21 cellular contexts compared by ENCODE assay signal in the genomic region with DNA sequence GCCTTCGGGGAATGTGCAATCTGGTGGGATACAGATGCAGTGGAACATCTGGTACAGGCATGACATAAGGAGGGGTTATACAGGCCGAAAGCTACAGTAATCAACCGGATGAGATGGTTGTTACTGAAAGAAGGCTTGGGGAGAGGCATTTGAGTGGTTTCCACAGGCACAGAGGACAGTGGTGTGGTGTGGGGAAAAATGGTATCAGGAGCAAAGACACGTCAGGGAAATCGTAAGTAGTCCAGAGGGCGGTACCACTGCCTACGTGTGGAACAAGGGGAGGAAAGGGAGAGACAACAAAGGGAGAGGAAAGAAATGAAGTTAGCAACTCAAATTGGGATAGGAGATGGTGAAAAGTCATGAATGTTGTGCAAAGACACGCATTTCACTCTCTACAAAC. TPM values are rescaled to one million over a fixed set of nuclear protein-coding genes. Genes with fewer than 3 reads are reported as not detected.
DNase-seq lines count a peak whose midpoint lies in the region; ATAC-seq, FAIRE-seq and TF ChIP-seq lines count a peak whose summit lies in the region.
"Had no signal": no experiment of that assay in that cellular context is flagged by ENCODE, and none has a peak within 500 bp of the region (broad histone marks: within the 10 kb centered on the region; RNA-seq: fewer than 3 reads in every experiment).

No MANE protein-coding gene starts in this region.

- H3K4me2 ChIP-seq in astrocyte (ENCODE audit: low read length) (no peak overlapping the region), neuronal stem cell (ENCODE audit: insufficient read depth, low read length, poor library complexity, severe bottlenecking) (no peak overlapping the region)

- ATAC-seq in stimulated activated naive CD8-positive, alpha-beta T cell treated with anti-CD3 and anti-CD28 coated beads, Interleukin-15, amount 100 ng/mL, for 72 hours = no peak
- no peak for ATAC-seq in activated CD4-positive, alpha-beta T cell treated with anti-CD3 and anti-CD28 coated beads for 36 hours
- ATAC-seq: foreskin keratinocyte, left lobe of liver, Panc1 had no signal

- H2BK15ac ChIP-seq in neuronal stem cell (ENCODE audit: low read length) = no peak overlapping the region

- no peaks in the 10 kb centered on the region for H4K20me1 ChIP-seq in astrocyte (ENCODE audit: insufficient read depth, low read length)

- no peak for FAIRE-seq in astrocyte (lab: Jason Lieb, UNC)
- FAIRE-seq: endometrium had no signal

- H3K14ac ChIP-seq in neuronal stem cell (ENCODE audit: low read length) = no peak overlapping the region

- H3K23ac ChIP-seq in neuronal stem cell (ENCODE audit: low read depth, low read length, poor library complexity) = no peak overlapping the region

- no peak overlapping the region for H2BK120ac ChIP-seq in neuronal stem cell (ENCODE audit: low read depth, low read length)

- H3K36me3 ChIP-seq in astrocyte (ENCODE audit: insufficient read depth, low read length) (no peaks in the 10 kb centered on the region), esophagus squamous epithelium (no peaks in the 10 kb centered on the region), neuronal stem cell (replicated peaks in 1 of 2; ENCODE audit: control insufficient read depth in 2 of 2, insufficient read depth in 2 of 2, low read length in 2 of 2) (no peaks in the 10 kb centered on the region), tibial artery (no peaks in the 10 kb centered on the region)
- H3K36me3 ChIP-seq: tibial nerve had no signal

- CTCF ChIA-PET in activated CD4-positive, alpha-beta T cell treated with anti-CD3 and anti-CD28 coated beads for 36 hours (lab: Charles Lee) = no interaction called here
- CTCF ChIA-PET in activated naive CD4-positive, alpha-beta T cell treated with anti-CD3 and anti-CD28 coated beads for 36 hours (lab: Charles Lee) = interaction anchor here (0.7 to 1.2 kb wide), 2 partner anchors 30 to 66 kb away, joined by 3 read pairs; no protein-coding TSS in a partner anchor

- intact Hi-C loops in esophagus squamous epithelium (cut with DNase I) = no loop called here
- intact Hi-C loops in tibial artery (cut with DNase I; ENCODE audit: low total_unique reads) = no loop called here
- intact Hi-C loops in activated CD4-positive, alpha-beta T cell treated with anti-CD3 and anti-CD28 coated beads for 36 hours (cut with DNase I, micrococcal nuclease) = no loop called here
- intact Hi-C loops in activated naive CD4-positive, alpha-beta T cell treated with anti-CD3 and anti-CD28 coated beads for 36 hours (cut with micrococcal nuclease) = no loop called here

- no peaks in the 10 kb centered on the region for H3K27me3 ChIP-seq in astrocyte (ENCODE audit: insufficient read depth, low read length)
- H3K27me3 ChIP-seq in esophagus squamous epithelium = peaks cover 0 to 24% (median 0%) of the 10 kb centered on the region in 4 donors
- H3K27me3 ChIP-seq in neuronal stem cell (ENCODE audit: control insufficient read depth in 3 of 3, insufficient read depth in 3 of 3, low read depth in 1 of 3, low read length in 3 of 3) = peaks cover 0 to 87% (median 8%) of the 10 kb centered on the region in 3 experiments
- no peaks in the 10 kb centered on the region for H3K27me3 ChIP-seq in tibial artery
- H3K27me3 ChIP-seq: tibial nerve had no signal

- H3K9me3 ChIP-seq in astrocyte (ENCODE audit: insufficient read depth, low read depth, low read length) (no peaks in the 10 kb centered on the region), esophagus squamous epithelium (no peaks in the 10 kb centered on the region), neuronal stem cell (replicated peaks in 1 of 2; ENCODE audit: control insufficient read depth in 2 of 2, insufficient read depth in 1 of 2, low read depth in 1 of 2, low read length in 2 of 2) (no peaks in the 10 kb centered on the region), tibial artery (no peaks in the 10 kb centered on the region)
- H3K9me3 ChIP-seq: tibial nerve had no signal

- TF ChIP-seq CTCF in astrocyte (IDR thresholded peaks at IDR 0.05; ENCODE audit: insufficient read depth, low read depth, low read length) (no peak), esophagus squamous epithelium (IDR thresholded peaks at IDR 0.05) (no peak), tibial artery (IDR thresholded peaks at IDR 0.05) (no peak)

- H2AFZ ChIP-seq in astrocyte (ENCODE audit: low read depth, low read length) = no peak overlapping the region
- H2AFZ ChIP-seq in neuronal stem cell (ENCODE audit: low read length) = no peak overlapping the region
- H2AFZ ChIP-seq: parathyroid adenoma had no signal

- 70 to 83% methylated on average over 8 of the region's 8 CpGs for WGBS in esophagus squamous epithelium, 2 donors
- WGBS in neuronal stem cell (ENCODE audit: extremely low coverage in 2 of 2, insufficient read length in 2 of 2, insufficient replicate concordance in 1 of 2), 2 donors = no CpG with 5 or more reads among the region's 8 CpGs

- H3K9me3 Mint-ChIP-seq in astrocyte (ENCODE audit: unreplicated experiment) = no peaks in the 10 kb centered on the region
- no peaks in the 10 kb centered on the region for H3K9me3 Mint-ChIP-seq in stimulated activated naive CD8-positive, alpha-beta T cell treated with anti-CD3 and anti-CD28 coated beads, Interleukin-15, amount 100 ng/mL, for 72 hours
- no peaks in the 10 kb centered on the region for H3K9me3 Mint-ChIP-seq in activated CD4-positive, alpha-beta T cell treated with anti-CD3 and anti-CD28 coated beads for 36 hours (ENCODE audit: low read depth)
- H3K9me3 Mint-ChIP-seq in activated naive CD4-positive, alpha-beta T cell treated with anti-CD3 and anti-CD28 coated beads for 36 hours = no peaks in the 10 kb centered on the region
- H3K9me3 Mint-ChIP-seq: activated CD4-positive, alpha-beta T cell treated with anti-CD3 and anti-CD28 coated beads, Interleukin-2, amount 10 ng/mL, durations not matched to agents 7 days and 5 days had no signal

- TF ChIP-seq POLR2A in esophagus squamous epithelium (IDR thresholded peaks at IDR 0.05) = no peak

- POLR2A ChIA-PET in activated CD4-positive, alpha-beta T cell treated with anti-CD3 and anti-CD28 coated beads for 36 hours (lab: Charles Lee) = no interaction called here

- H3K4ac ChIP-seq in neuronal stem cell (ENCODE audit: low read length) = no peak overlapping the region

- H3K4me1 ChIP-seq in astrocyte (ENCODE audit: insufficient read depth, low read length) (no peaks in the 10 kb centered on the region), esophagus squamous epithelium (peaks cover 0 to 30% (median 4%) of the 10 kb centered on the region in 3 donors), neuronal stem cell (ENCODE audit: control insufficient read depth in 2 of 2, insufficient read depth in 1 of 2, low read depth in 1 of 2, low read length in 2 of 2) (peaks cover 1 to 2% of the 10 kb centered on the region in 2 donors), tibial artery (peaks cover 0 to 70% (median 14%) of the 10 kb centered on the region in 4 donors)
- H3K4me1 ChIP-seq: foreskin keratinocyte, parathyroid adenoma had no signal

- H3K9ac ChIP-seq in astrocyte (ENCODE audit: low read length) (no peak overlapping the region), neuronal stem cell (ENCODE audit: low read depth, low read length, poor library complexity) (no peak overlapping the region)
- H3K9ac ChIP-seq: parathyroid adenoma had no signal

- H2BK12ac ChIP-seq in neuronal stem cell (ENCODE audit: low read length) = no peak overlapping the region

- H3K4me1 Mint-ChIP-seq in astrocyte (ENCODE audit: low read depth, unreplicated experiment) = no peaks in the 10 kb centered on the region
- H3K4me1 Mint-ChIP-seq in stimulated activated naive CD8-positive, alpha-beta T cell treated with anti-CD3 and anti-CD28 coated beads, Interleukin-15, amount 100 ng/mL, for 72 hours = no peaks in the 10 kb centered on the region
- peaks cover 3% of the 10 kb centered on the region for H3K4me1 Mint-ChIP-seq in activated CD4-positive, alpha-beta T cell treated with anti-CD3 and anti-CD28 coated beads for 36 hours
- H3K4me1 Mint-ChIP-seq in activated naive CD4-positive, alpha-beta T cell treated with anti-CD3 and anti-CD28 coated beads for 36 hours (ENCODE audit: low read depth) = peaks cover 2% of the 10 kb centered on the region

- H3K36me3 Mint-ChIP-seq in astrocyte (ENCODE audit: low read depth, unreplicated experiment) = peaks cover 2% of the 10 kb centered on the region
- H3K36me3 Mint-ChIP-seq in activated CD4-positive, alpha-beta T cell treated with anti-CD3 and anti-CD28 coated beads for 36 hours (ENCODE audit: low read depth) = no peaks in the 10 kb centered on the region
- no peaks in the 10 kb centered on the region for H3K36me3 Mint-ChIP-seq in activated naive CD4-positive, alpha-beta T cell treated with anti-CD3 and anti-CD28 coated beads for 36 hours (ENCODE audit: low read depth)

- H3K79me1 ChIP-seq in neuronal stem cell (ENCODE audit: low read depth, low read length) = no peaks in the 10 kb centered on the region

- no peak overlapping the region for H4K91ac ChIP-seq in neuronal stem cell (ENCODE audit: low read depth, low read length, poor library complexity)

- H3K27ac Mint-ChIP-seq in astrocyte (ENCODE audit: unreplicated experiment) = no peak overlapping the region
- no peak overlapping the region for H3K27ac Mint-ChIP-seq in stimulated activated naive CD8-positive, alpha-beta T cell treated with anti-CD3 and anti-CD28 coated beads, Interleukin-15, amount 100 ng/mL, for 72 hours
- H3K27ac Mint-ChIP-seq in activated CD4-positive, alpha-beta T cell treated with anti-CD3 and anti-CD28 coated beads for 36 hours = no peak overlapping the region
- H3K27ac Mint-ChIP-seq in activated naive CD4-positive, alpha-beta T cell treated with anti-CD3 and anti-CD28 coated beads for 36 hours = no peak overlapping the region
- H3K27ac Mint-ChIP-seq: activated CD4-positive, alpha-beta T cell treated with anti-CD3 and anti-CD28 coated beads, Interleukin-2, amount 10 ng/mL, durations not matched to agents 7 days and 5 days had no signal

- H3K79me2 ChIP-seq in astrocyte (ENCODE audit: insufficient read depth, low read length) = peaks cover 5% of the 10 kb centered on the region
- H3K79me2 ChIP-seq: parathyroid adenoma had no signal

- peak overlapping the region; percentile 32 for H3K18ac ChIP-seq in neuronal stem cell (ENCODE audit: low read length)

- H3K4me3 Mint-ChIP-seq in astrocyte (ENCODE audit: unreplicated experiment) = peak overlapping the region; percentile 18
- no peak overlapping the region for H3K4me3 Mint-ChIP-seq in stimulated activated naive CD8-positive, alpha-beta T cell treated with anti-CD3 and anti-CD28 coated beads, Interleukin-15, amount 100 ng/mL, for 72 hours
- H3K4me3 Mint-ChIP-seq in activated CD4-positive, alpha-beta T cell treated with anti-CD3 and anti-CD28 coated beads for 36 hours = no peak overlapping the region
- H3K4me3 Mint-ChIP-seq in activated naive CD4-positive, alpha-beta T cell treated with anti-CD3 and anti-CD28 coated beads for 36 hours = no peak overlapping the region
- H3K4me3 Mint-ChIP-seq: activated CD4-positive, alpha-beta T cell treated with anti-CD3 and anti-CD28 coated beads, Interleukin-2, amount 10 ng/mL, durations not matched to agents 7 days and 5 days had no signal

- H4K8ac ChIP-seq in neuronal stem cell (ENCODE audit: low read depth, low read length) = no peak overlapping the region

- no peak overlapping the region for H2BK5ac ChIP-seq in neuronal stem cell (ENCODE audit: low read length)

- no peak for DNase-seq in astrocyte (ENCODE audit: low read depth)
- no peak for DNase-seq in esophagus squamous epithelium (lab: John Stamatoyannopoulos, UW)
- DNase-seq in neuronal stem cell (ENCODE audit: low spot score) = no peak
- DNase-seq in tibial artery = peak; percentile 62 to 84
- no peak for DNase-seq in stimulated activated naive CD8-positive, alpha-beta T cell treated with anti-CD3 and anti-CD28 coated beads, Interleukin-15, amount 100 ng/mL, for 72 hours
- DNase-seq in activated CD4-positive, alpha-beta T cell treated with anti-CD3 and anti-CD28 coated beads for 36 hours = no peak
- DNase-seq in activated naive CD4-positive, alpha-beta T cell treated with anti-CD3 and anti-CD28 coated beads for 36 hours = no peak
- DNase-seq: activated CD4-positive, alpha-beta T cell treated with anti-CD3 and anti-CD28 coated beads, Interleukin-2, amount 10 ng/mL, durations not matched to agents 7 days and 5 days; activated CD8-positive, alpha-beta memory T cell treated with anti-CD3 and anti-CD28 coated beads, Interleukin-2, amount 50 U/mL, for 4 hours; activated effector memory CD4-positive, alpha-beta T cell treated with anti-CD3 and anti-CD28 coated beads, Interleukin-2, amount 50 U/mL, for 16 hours; amniotic stem cell; DND-41; foreskin keratinocyte; Kasumi-1; NCI-H774; SW 1271 had no signal

- no peak overlapping the region for H3K4me3 ChIP-seq in astrocyte (ENCODE audit: insufficient read depth, low read depth, low read length)
- peak overlapping the region in 3 of 4 donors; percentile 63 to 89 (median 71) for H3K4me3 ChIP-seq in esophagus squamous epithelium
- no peak overlapping the region for H3K4me3 ChIP-seq in neuronal stem cell (ENCODE audit: low read length in 2 of 2)
- peak overlapping the region; percentile 93 to 98 for H3K4me3 ChIP-seq in tibial artery
- H3K4me3 ChIP-seq: tibial nerve had no signal

- H3K27ac ChIP-seq in astrocyte (ENCODE audit: low read depth, low read length) = no peak overlapping the region
- H3K27ac ChIP-seq in esophagus squamous epithelium = peak overlapping the region in 3 of 4 donors; percentile 76 to 92 (median 89)
- H3K27ac ChIP-seq in neuronal stem cell (replicated peaks; ENCODE audit: low read length) = no peak overlapping the region
- H3K27ac ChIP-seq in tibial artery = peak overlapping the region; percentile 99 to 100
- H3K27ac ChIP-seq: foreskin keratinocyte, parathyroid adenoma, tibial nerve had no signal

- H3K27me3 Mint-ChIP-seq in astrocyte (ENCODE audit: low read depth, unreplicated experiment) = peaks cover 22% of the 10 kb centered on the region
- H3K27me3 Mint-ChIP-seq in stimulated activated naive CD8-positive, alpha-beta T cell treated with anti-CD3 and anti-CD28 coated beads, Interleukin-15, amount 100 ng/mL, for 72 hours = peaks cover 28% of the 10 kb centered on the region
- H3K27me3 Mint-ChIP-seq in activated CD4-positive, alpha-beta T cell treated with anti-CD3 and anti-CD28 coated beads for 36 hours = peaks cover 37% of the 10 kb centered on the region
- H3K27me3 Mint-ChIP-seq in activated naive CD4-positive, alpha-beta T cell treated with anti-CD3 and anti-CD28 coated beads for 36 hours (ENCODE audit: low read depth) = peaks cover 36% of the 10 kb centered on the region

- H2AK5ac ChIP-seq in neuronal stem cell (ENCODE audit: low read depth, low read length) = no peak overlapping the region

RNA-seq across cellular contexts. Expression of a gene that starts 3.0 kb away (rescaled TPM):
- 28.5 and 30.7 TPM in 2 replicates for total RNA-seq in astrocyte
- 100 to 1,000 TPM in 1 of 4 donors, 10 to 100 TPM in 3; 13.9 to 322 (median 44.6) TPM for total RNA-seq in esophagus squamous epithelium
- polyA plus RNA-seq in neuronal stem cell (2013, experiment 1 of 2) = 8.0 TPM
- polyA plus RNA-seq in neuronal stem cell (2013, experiment 2 of 2) = 7.3 TPM
- not detected for total RNA-seq in activated CD4-positive, alpha-beta T cell treated with anti-CD3 and anti-CD28 coated beads for 36 hours
- total RNA-seq in activated naive CD4-positive, alpha-beta T cell treated with anti-CD3 and anti-CD28 coated beads for 36 hours = under 1 TPM in 1 of 2 experiments, not detected in 1; 0.25 TPM
- total RNA-seq: activated CD4-positive, alpha-beta T cell treated with anti-CD3 and anti-CD28 coated beads, Interleukin-2, amount 10 ng/mL, durations not matched to agents 7 days and 5 days; foreskin keratinocyte had no signal

Comparison
In these comparisons a context has a peak if more than half of its experiments do, and no peak if none do; other contexts are left out.
1. DNase-seq: peak in tibial artery (2 of 2); none in astrocyte (single experiment), esophagus squamous epithelium (single experiment), neuronal stem cell (single experiment), stimulated activated naive CD8-positive, alpha-beta T cell treated with anti-CD3 and anti-CD28 coated beads, Interleukin-15, amount 100 ng/mL, for 72 hours (0 of 2), activated CD4-positive, alpha-beta T cell treated with anti-CD3 and anti-CD28 coated beads for 36 hours (single experiment) and activated naive CD4-positive, alpha-beta T cell treated with anti-CD3 and anti-CD28 coated beads for 36 hours (single experiment).
2. H3K27ac ChIP-seq: peak in esophagus squamous epithelium (3 of 4) and tibial artery (2 of 2); none in astrocyte (single experiment) and neuronal stem cell (single experiment).
3. H3K4me3 ChIP-seq: peak in esophagus squamous epithelium (3 of 4) and tibial artery (2 of 2); none in astrocyte (single experiment) and neuronal stem cell (0 of 2).
4. RNA of a gene that starts 3.0 kb away (total RNA-seq): 13.9 to 322 TPM in esophagus squamous epithelium and 28.5 to 30.7 TPM in astrocyte; 0.25 TPM in activated naive CD4-positive, alpha-beta T cell treated with anti-CD3 and anti-CD28 coated beads for 36 hours and not detected in activated CD4-positive, alpha-beta T cell treated with anti-CD3 and anti-CD28 coated beads for 36 hours; every median in the first group is over 10 times any median in the second.